37 cellular contexts compared by ENCODE assay signal in the genomic region with DNA sequence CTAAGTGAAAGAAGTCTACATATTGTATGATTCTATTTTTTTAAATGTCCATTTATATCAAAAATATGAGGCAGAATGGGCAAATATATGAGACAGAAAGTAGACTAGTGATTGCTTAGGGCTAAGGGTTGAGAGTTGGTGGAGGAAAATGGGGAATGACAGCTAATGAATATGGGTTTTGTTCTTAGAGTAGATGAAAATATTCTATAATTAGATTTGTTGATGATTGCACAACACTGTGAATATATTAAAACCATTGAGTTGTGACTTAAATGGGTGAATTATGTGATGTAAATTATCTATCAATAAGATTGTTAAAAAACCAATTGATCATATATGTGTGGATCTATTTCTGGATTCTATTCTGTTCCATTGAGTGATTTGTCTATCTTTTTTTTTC.
"Had no signal": no experiment of that assay in that cellular context is flagged by ENCODE, and none has a peak within 500 bp of the region (broad histone marks: within the 10 kb centered on the region; RNA-seq: fewer than 3 reads in every experiment).

No MANE protein-coding gene starts in this region.

- DNase-seq: activated B cell treated with CpG ODN at 0.5 μM for 24 hours; activated CD4-positive, alpha-beta memory T cell treated with anti-CD3 and anti-CD28 coated beads for 36 hours; activated CD4-positive, alpha-beta T cell treated with anti-CD3 and anti-CD28 coated beads for 4 hours; activated CD4-positive, alpha-beta T cell treated with anti-CD3 and anti-CD28 coated beads, Interleukin-2, amount 10 ng/mL, durations not matched to agents 24 days and 14 days; activated CD4-positive, alpha-beta T cell treated with anti-CD3 and anti-CD28 coated beads, Interleukin-2, amount 50 U/mL, for 1 hour; activated CD4-positive, alpha-beta T cell treated with anti-CD3 and anti-CD28 coated beads, Interleukin-2, amount 50 U/mL, for 4 hours; activated CD4-positive, CD25-positive, alpha-beta regulatory T cell treated with anti-CD3 and anti-CD28 coated beads, Interleukin-2, amount 50 U/mL, for 72 hours; activated CD8-positive, alpha-beta memory T cell treated with anti-CD3 and anti-CD28 coated beads, Interleukin-2, amount 50 U/mL, for 4 hours; activated CD8-positive, alpha-beta T cell treated with anti-CD3 and anti-CD28 coated beads for 36 hours; activated effector memory CD4-positive, alpha-beta T cell treated with anti-CD3 and anti-CD28 coated beads, Interleukin-2, amount 50 U/mL, for 16 hours; activated gamma-delta T cell treated with Interleukin-2 at 50 U/mL for 16 hours; activated naive CD4-positive, alpha-beta T cell; activated naive CD4-positive, alpha-beta T cell treated with anti-CD3 and anti-CD28 coated beads for 36 hours; activated naive CD4-positive, alpha-beta T cell treated with anti-CD3 and anti-CD28 coated beads, Interleukin-2, amount 50 U/mL, for 16 hours; activated naive CD8-positive, alpha-beta T cell treated with anti-CD3 and anti-CD28 coated beads for 36 hours; activated T-cell treated with anti-CD3 and anti-CD28 coated beads for 4 hours; activated T-cell treated with anti-CD3 and anti-CD28 coated beads, Interleukin-2, amount 50 U/mL, for 1 hour; activated T-cell treated with anti-CD3 and anti-CD28 coated beads, Interleukin-2, amount 50 U/mL, for 4 hours; activated T-cell treated with anti-CD3 and anti-CD28 coated beads, Interleukin-2, amount 50 U/mL, for 72 hours; adrenal gland; amniotic stem cell; caudate nucleus; T-helper 1 cell; T-helper 2 cell; T-helper 9 cell had no signal

- H3K36me3 ChIP-seq: adrenal gland, ascending aorta, cardiac muscle cell had no signal

- H3K4me1 ChIP-seq: adrenal gland, ascending aorta had no signal

- H3K4me1 Mint-ChIP-seq: activated CD4-positive, alpha-beta T cell treated with anti-CD3 and anti-CD28 coated beads, Interleukin-2, amount 10 ng/mL, durations not matched to agents 24 days and 14 days; activated naive CD8-positive, alpha-beta T cell treated with anti-CD3 and anti-CD28 coated beads for 36 hours; activated T-helper 17 cell treated with anti-CD3 and anti-CD28 coated beads, Interleukin-2, amount 50 U/mL, for 72 hours; central memory CD8-positive, alpha-beta T cell had no signal

- H3K27me3 Mint-ChIP-seq: activated B cell treated with CpG ODN at 0.5 μM for 24 hours; activated CD4-positive, alpha-beta memory T cell treated with anti-CD3 and anti-CD28 coated beads for 36 hours; activated CD8-positive, alpha-beta T cell treated with anti-CD3 and anti-CD28 coated beads for 36 hours; activated T-helper 17 cell treated with anti-CD3 and anti-CD28 coated beads, Interleukin-2, amount 50 U/mL, for 72 hours; central memory CD8-positive, alpha-beta T cell had no signal

- H3K27me3 ChIP-seq: adrenal gland, ascending aorta, cardiac muscle cell had no signal

- H3K9me3 Mint-ChIP-seq: activated T-cell treated with anti-CD3 and anti-CD28 coated beads, Interleukin-2, amount 50 U/mL, for 72 hours; activated T-helper 17 cell treated with anti-CD3 and anti-CD28 coated beads, Interleukin-2, amount 50 U/mL, for 72 hours; central memory CD8-positive, alpha-beta T cell had no signal

- H3K27ac Mint-ChIP-seq: activated B cell treated with CpG ODN at 0.5 μM for 24 hours; activated CD4-positive, alpha-beta memory T cell treated with anti-CD3 and anti-CD28 coated beads for 36 hours; activated CD4-positive, alpha-beta T cell treated with anti-CD3 and anti-CD28 coated beads, Interleukin-2, amount 10 ng/mL, durations not matched to agents 24 days and 14 days; activated CD8-positive, alpha-beta T cell treated with anti-CD3 and anti-CD28 coated beads for 36 hours; activated naive CD4-positive, alpha-beta T cell treated with anti-CD3 and anti-CD28 coated beads for 36 hours; activated naive CD4-positive, alpha-beta T cell treated with anti-CD3 and anti-CD28 coated beads, Interleukin-2, amount 50 U/mL, for 72 hours; activated naive CD8-positive, alpha-beta T cell treated with anti-CD3 and anti-CD28 coated beads for 36 hours; activated T-cell treated with anti-CD3 and anti-CD28 coated beads, Interleukin-2, amount 50 U/mL, for 72 hours; activated T-helper 1 cell treated with anti-CD3 and anti-CD28 coated beads, Interleukin-12 subunit alpha, Interleukin-12 subunit beta, Interleukin-2, Interleukin-4 antibody, amounts not matched to agents 30 ng/mL and 10 ng/mL and 1 ng/mL, durations not matched to agents 14 hours and 24 hours and 36 hours; activated T-helper 17 cell treated with anti-CD3 and anti-CD28 coated beads, Interleukin-2, amount 50 U/mL, for 72 hours; brain; T-helper 1 cell treated with Interleukin-12 subunit alpha and Interleukin-12 subunit beta and Interleukin-4 antibody, amounts not matched to agents 30 μg/mL and 1 μg/mL, for 36 hours; T-helper 2 cell treated with Interferon-gamma antibody and Interleukin-4, amounts not matched to agents 5 μg/mL and 100 μg/mL, for 36 hours had no signal

- H3K4me3 ChIP-seq: adrenal gland, ascending aorta, cardiac muscle cell had no signal

- H3K4me3 Mint-ChIP-seq: activated B cell treated with CpG ODN at 0.5 μM for 24 hours; activated CD4-positive, alpha-beta memory T cell treated with anti-CD3 and anti-CD28 coated beads for 36 hours; activated CD4-positive, alpha-beta T cell treated with anti-CD3 and anti-CD28 coated beads, Interleukin-2, amount 10 ng/mL, durations not matched to agents 24 days and 14 days; activated CD8-positive, alpha-beta T cell treated with anti-CD3 and anti-CD28 coated beads for 36 hours; activated naive CD4-positive, alpha-beta T cell treated with anti-CD3 and anti-CD28 coated beads for 36 hours; activated naive CD8-positive, alpha-beta T cell treated with anti-CD3 and anti-CD28 coated beads for 36 hours; activated T-cell treated with anti-CD3 and anti-CD28 coated beads, Interleukin-2, amount 50 U/mL, for 4 hours; activated T-cell treated with anti-CD3 and anti-CD28 coated beads, Interleukin-2, amount 50 U/mL, for 72 hours; activated T-helper 1 cell treated with anti-CD3 and anti-CD28 coated beads, Interleukin-12 subunit alpha, Interleukin-12 subunit beta, Interleukin-2, Interleukin-4 antibody, amounts not matched to agents 30 ng/mL and 10 ng/mL and 1 ng/mL, durations not matched to agents 14 hours and 24 hours and 36 hours; activated T-helper 17 cell treated with anti-CD3 and anti-CD28 coated beads, Interleukin-2, amount 50 U/mL, for 72 hours; brain; central memory CD8-positive, alpha-beta T cell; T-helper 1 cell treated with Interleukin-12 subunit alpha and Interleukin-12 subunit beta and Interleukin-4 antibody, amounts not matched to agents 30 μg/mL and 1 μg/mL, for 36 hours; T-helper 2 cell treated with Interferon-gamma antibody and Interleukin-4, amounts not matched to agents 5 μg/mL and 100 μg/mL, for 36 hours had no signal

- H3K27ac ChIP-seq: adrenal gland, ascending aorta, cardiac muscle cell, VCaP had no signal

- FAIRE-seq: bronchial epithelial cell, TTC549 had no signal

- ATAC-seq: activated CD8-positive, alpha-beta T cell treated with anti-CD3 and anti-CD28 coated beads for 36 hours; activated naive CD4-positive, alpha-beta T cell treated with anti-CD3 and anti-CD28 coated beads, Interleukin-2, amount 50 U/mL, for 72 hours; activated T-cell treated with anti-CD3 and anti-CD28 coated beads, Interleukin-2, amount 50 U/mL, for 4 hours; activated T-cell treated with anti-CD3 and anti-CD28 coated beads, Interleukin-2, amount 50 U/mL, for 72 hours; activated T-helper 17 cell treated with anti-CD3 and anti-CD28 coated beads, Interleukin-2, amount 50 U/mL, for 72 hours had no signal

- H3K36me3 Mint-ChIP-seq: activated CD4-positive, alpha-beta memory T cell treated with anti-CD3 and anti-CD28 coated beads for 36 hours; activated naive CD4-positive, alpha-beta T cell treated with anti-CD3 and anti-CD28 coated beads, Interleukin-2, amount 50 U/mL, for 72 hours; activated naive CD8-positive, alpha-beta T cell treated with anti-CD3 and anti-CD28 coated beads for 36 hours; brain had no signal

- H3K9me3 ChIP-seq: adrenal gland, ascending aorta had no signal
